ENCODE assay signal across 8 cellular contexts in genomic region chr19:37077615-37077928, GRCh38. TPM values are rescaled to one million over a fixed set of nuclear protein-coding genes. Genes with fewer than 3 reads are reported as not detected.
DNase-seq lines count a peak whose midpoint lies in the region; ATAC-seq, FAIRE-seq and TF ChIP-seq lines count a peak whose summit lies in the region.

No MANE protein-coding gene starts in this region.

- peak overlapping the region; percentile 76 for H3K27ac ChIP-seq in RWPE1

- TF ChIP-seq CTCF in RWPE1 (conservative IDR thresholded peaks at IDR 0.05; ENCODE audit: low read depth) = no peak
- TF ChIP-seq CTCF in fibroblast of pulmonary artery (IDR thresholded peaks at IDR 0.05; ENCODE audit: low read length, missing control alignments) = no peak

- ATAC-seq in HG03521 (IDR thresholded peaks at IDR 0.05; ENCODE audit: unreplicated experiment) = no peak

- H3K4me3 ChIP-seq in fibroblast of pulmonary artery (replicated peaks; ENCODE audit: low read depth, low read length) = peak overlapping the region; percentile 91

- POLR2A ChIA-PET in RWPE1 (lab: Yijun Ruan, JAX; ENCODE audit: low non-redundant PET) = no interaction called here

- no peak for FAIRE-seq in GM19239 (lab: Jason Lieb, UNC)

- CTCF ChIA-PET in RWPE1 (lab: Yijun Ruan, JAX) = no interaction called here

- peak; percentile 57 for DNase-seq in NCI-H526 treated with DMSO at 0.1 percent for 48 hours (lab: John Stamatoyannopoulos, UW)
- DNase-seq in NCI-H526 (lab: John Stamatoyannopoulos, UW) = no peak
- DNase-seq in RWPE1 (ENCODE audit: low spot score) = no peak
- DNase-seq in fibroblast of pulmonary artery (ENCODE audit: low read depth) = no peak
- peak; percentile 29 for DNase-seq in renal cortical epithelial cell (ENCODE audit: low read depth)
- DNase-seq in GM19239 (ENCODE audit: insufficient read length, low spot score) = no peak
- DNase-seq in NCI-H1436 (lab: John Stamatoyannopoulos, UW) = no peak

RNA-seq across cellular contexts. Expression of gene ZNF420, which starts 0.7 kb away (rescaled TPM):
- total RNA-seq in renal cortical epithelial cell = 2.8 and 15.8 TPM in 2 replicates

Comparison
In these comparisons a context has a peak if more than half of its experiments do, and no peak if none do; other contexts are left out.
1. DNase-seq: peak in NCI-H526 treated with DMSO at 0.1 percent for 48 hours (single experiment) and renal cortical epithelial cell (single experiment); none in NCI-H526 (0 of 2), RWPE1 (single experiment), fibroblast of pulmonary artery (single experiment), GM19239 (single experiment) and NCI-H1436 (single experiment).